Comparison of ENCODE assay signal across 9 cellular contexts in genomic region chr1:219188331-219188803, GRCh38. TPM values are rescaled to one million over a fixed set of nuclear protein-coding genes. Genes with fewer than 3 reads are reported as not detected.
A peak's percentile ranks its signal among the peaks of the same experiment; 100 is the strongest.
DNase-seq lines count a peak whose midpoint lies in the region; ATAC-seq and TF ChIP-seq lines count a peak whose summit lies in the region.
"Had no signal": no experiment of that assay in that cellular context is flagged by ENCODE, and none has a peak within 500 bp of the region (broad histone marks: within the 10 kb centered on the region; RNA-seq: fewer than 3 reads in every experiment).

No MANE protein-coding gene starts in this region.

- no peaks in the 10 kb centered on the region for H3K27me3 ChIP-seq in left ventricle myocardium inferior (ENCODE audit: low read depth)

- intact Hi-C loops in Calu3 (cut with micrococcal nuclease; ENCODE audit: unreplicated experiment) = loop anchor here (5.0 to 10.0 kb wide), 2 partner anchors 314 to 851 kb away; no protein-coding TSS in a partner anchor
- intact Hi-C loops in left ventricle myocardium inferior (cut with micrococcal nuclease) = no loop called here

- peak overlapping the region; percentile 56 for H3K4me3 Mint-ChIP-seq in Calu3 (ENCODE audit: low read depth, unreplicated experiment)

- H3K9me3 ChIP-seq in left ventricle myocardium inferior (replicated peaks) = peaks cover 14% of the 10 kb centered on the region

- peak overlapping the region; percentile 57 for H3K27ac Mint-ChIP-seq in Calu3 (ENCODE audit: unreplicated experiment)

- peaks cover 9% of the 10 kb centered on the region for H3K36me3 Mint-ChIP-seq in Calu3 (ENCODE audit: insufficient read depth, unreplicated experiment)

- in situ Hi-C loops in KBM-7 (cut with MboI; ENCODE audit: low pct_unique_long_range_greater_than_20kb, low sequenced_read_pairs) = no loop called here

- H3K27ac ChIP-seq in left ventricle myocardium inferior (replicated peaks) = peak overlapping the region; percentile 76

- peaks cover 60% of the 10 kb centered on the region for H3K4me1 ChIP-seq in left ventricle myocardium inferior

- TF ChIP-seq CTCF in Calu3 (IDR thresholded peaks at IDR 0.05; ENCODE audit: unreplicated experiment) (no peak), left ventricle myocardium inferior (IDR thresholded peaks at IDR 0.05; ENCODE audit: borderline replicate concordance) (no peak)

- H3K27me3 Mint-ChIP-seq in Calu3 (ENCODE audit: unreplicated experiment) = no peaks in the 10 kb centered on the region

- H3K9me3 Mint-ChIP-seq in Calu3 (ENCODE audit: low read depth, unreplicated experiment) = peaks cover 3% of the 10 kb centered on the region

- CTCF ChIA-PET in Calu3 (lab: Charles Lee) = interaction anchor here (0.5 to 2.4 kb wide), 10 partner anchors 9 to 843 kb away, joined by 3 to 9 read pairs (median 3); partner anchors contain the start of genes LYPLAL1 and TGFB2

- peak; percentile 33 for ATAC-seq in GM21390 (IDR thresholded peaks at IDR 0.05; ENCODE audit: unreplicated experiment)
- ATAC-seq in activated CD4-positive, CD25-positive, alpha-beta regulatory T cell treated with anti-CD3 and anti-CD28 coated beads, Interleukin-2, amount 50 U/mL, for 24 hours = no peak

- no peak overlapping the region for H3K4me3 ChIP-seq in left ventricle myocardium inferior
- H3K4me3 ChIP-seq: lung had no signal

- peaks cover 51% of the 10 kb centered on the region for H3K4me1 Mint-ChIP-seq in Calu3 (ENCODE audit: low read depth, unreplicated experiment)

- H3K36me3 ChIP-seq in left ventricle myocardium inferior = no peaks in the 10 kb centered on the region

- BruUV-seq in Calu3 (replicated peaks; lab: Mats Ljungman, UMichigan) = no TSS peak

- DNase-seq in Calu3 (no peak), KBM-7 (peak; percentile 14), left ventricle myocardium inferior (no peak), KG1 (lab: John Stamatoyannopoulos, UW) (no peak), inferior parietal cortex (ENCODE audit: extremely low spot score) (no peak)
- DNase-seq in stimulated activated naive CD4-positive, alpha-beta T cell (lab: John Stamatoyannopoulos, UW) = no peak

RNA-seq across cellular contexts. Expression of gene LYPLAL1, which starts 14.7 kb away (rescaled TPM):
- 50.0 and 57.6 TPM in 2 replicates for total RNA-seq in Calu3 (2022)
- total RNA-seq in left ventricle myocardium inferior = 85.8 TPM
